ENCODE assay signal across 9 cellular contexts in genomic region chr1:31931241-31932225, GRCh38. TPM values are rescaled to one million over a fixed set of nuclear protein-coding genes. Genes with fewer than 3 reads are reported as not detected.
DNase-seq lines count a peak whose midpoint lies in the region; ATAC-seq, FAIRE-seq and TF ChIP-seq lines count a peak whose summit lies in the region.
"Had no signal": no experiment of that assay in that cellular context is flagged by ENCODE, and none has a peak within 500 bp of the region (broad histone marks: within the 10 kb centered on the region; RNA-seq: fewer than 3 reads in every experiment).

No MANE protein-coding gene starts in this region.

- H2AFZ ChIP-seq in HepG2 (ENCODE audit: low read length): no peak overlapping the region

- in situ Hi-C loops in HepG2 (cut with HindIII; ENCODE audit: extremely low pct_ligation_motif_present, low pct_unique_long_range_greater_than_20kb): no loop called here

- peak overlapping the region; percentile 79 for H3K27ac ChIP-seq in angular gyrus (ENCODE audit: low read depth, low read length)
- H3K27ac ChIP-seq in HepG2 (ENCODE audit: extremely low read length, insufficient read depth, low read length): no peak overlapping the region
- no peak overlapping the region for H3K27ac ChIP-seq in aorta (ENCODE audit: low read depth in 1 of 2, low read length in 2 of 2)

- ATAC-seq in HepG2: no peak
- ATAC-seq in GM21786 (IDR thresholded peaks at IDR 0.05; ENCODE audit: unreplicated experiment): no peak
- no peak for ATAC-seq in aorta (ENCODE audit: low FRiP score)

- H3K9ac ChIP-seq in HepG2 (ENCODE audit: insufficient read depth, low read depth, low read length): no peak overlapping the region

- H3K36me3 Mint-ChIP-seq in CD14-positive monocyte: peaks cover 28 to 38% of the 10 kb centered on the region in 2 donors

- POLR2A ChIA-PET in HepG2 (lab: Yijun Ruan, JAX): interaction anchor here (1.0 kb wide), 1 partner anchor 24 kb away, joined by 3 read pairs; no protein-coding TSS in a partner anchor

- intact Hi-C loops in CD14-positive monocyte (cut with micrococcal nuclease) (no loop called here), HepG2 (cut with micrococcal nuclease; ENCODE audit: unreplicated experiment) (no loop called here), aorta (cut with DNase I) (no loop called here)

- peaks cover 92% of the 10 kb centered on the region for H4K20me1 ChIP-seq in HepG2 (ENCODE audit: insufficient read depth, low read length)

- FAIRE-seq in HepG2 (lab: Jason Lieb, UNC): no peak

- TF ChIP-seq POLR2A in HepG2 (IDR thresholded peaks at IDR 0.05; ENCODE audit: insufficient read depth in 1 of 2, low read depth in 2 of 2, low read length in 2 of 2): no peak

- 0 out of 5 replicates have a peak, but pooled peaks cover 0 to 2% of the 10 kb centered on the region in 2 experiments for H3K36me3 ChIP-seq in HepG2 (replicated peaks in 1 of 2; ENCODE audit: control insufficient read depth in 1 of 2, insufficient read depth in 2 of 2, low read length in 2 of 2)
- H3K36me3 ChIP-seq in aorta (ENCODE audit: control insufficient read depth in 1 of 2, insufficient read depth in 2 of 2, low read length in 1 of 2): no peaks in the 10 kb centered on the region

- H3K27ac Mint-ChIP-seq in CD14-positive monocyte: peak overlapping the region; percentile 89 to 95 (median 93)

- no peaks in the 10 kb centered on the region for H3K27me3 Mint-ChIP-seq in CD14-positive monocyte (ENCODE audit: low read depth in 3 of 3)

- no peaks in the 10 kb centered on the region for H3K27me3 ChIP-seq in HepG2 (ENCODE audit: control insufficient read depth in 1 of 2, insufficient read depth in 2 of 2, low read length in 2 of 2)
- no peaks in the 10 kb centered on the region for H3K27me3 ChIP-seq in aorta (ENCODE audit: control insufficient read depth in 1 of 2, insufficient read depth in 2 of 2, low read length in 1 of 2)

- H3K4me3 ChIP-seq in HepG2 (replicated peaks in 1 of 3; ENCODE audit: insufficient read depth in 1 of 3, low read depth in 2 of 3, low read length in 3 of 3) (no peak overlapping the region), aorta (ENCODE audit: low read length in 2 of 2) (no peak overlapping the region)

- CTCF ChIA-PET in HepG2 (lab: Yijun Ruan, JAX; ENCODE audit: low intra/inter-chr PET ratio, low total read pairs): no interaction called here

- WGBS in HepG2 (ENCODE audit: low lambda C conversion rate): 37% methylated on average over 4 of the region's 4 CpGs
- WGBS in aorta, 2 donors: 32 to 36% methylated on average over 4 of the region's 4 CpGs

- peak overlapping the region; percentile 12 to 73 for H3K4me3 Mint-ChIP-seq in CD14-positive monocyte

- BruUV-seq in HepG2 (replicated peaks; lab: Mats Ljungman, UMichigan): no TSS peak

- H3K79me2 ChIP-seq in HepG2 (ENCODE audit: insufficient read depth, low read length): peaks cover 96% of the 10 kb centered on the region

- no peaks in the 10 kb centered on the region for H3K9me3 Mint-ChIP-seq in CD14-positive monocyte

- H3K4me1 ChIP-seq in HepG2 (ENCODE audit: insufficient read depth, low read length) (peaks cover 81% of the 10 kb centered on the region), aorta (ENCODE audit: control insufficient read depth in 1 of 2, insufficient read depth in 2 of 2, low read length in 2 of 2) (peaks cover 2 to 5% of the 10 kb centered on the region in 2 donors)

- peaks cover 95% of the 10 kb centered on the region for H3K4me1 Mint-ChIP-seq in CD14-positive monocyte

- TF ChIP-seq CTCF in CD14-positive monocyte (IDR thresholded peaks at IDR 0.05) (no peak), HepG2 (CRISPR knock-in tag; IDR thresholded peaks at IDR 0.05) (no peak)

- DNase-seq in CD14-positive monocyte (ENCODE audit: low spot score) (no peak), Kasumi-1 (lab: John Stamatoyannopoulos, UW) (peak; percentile 43 to 65), HepG2 (ENCODE audit: low spot score) (no peak), NCI-H187 (lab: John Stamatoyannopoulos, UW) (no peak), DMS 273 treated with DMSO at 0.1 percent for 48 hours (lab: John Stamatoyannopoulos, UW) (no peak), aorta (no peak)
- DNase-seq: left cardiac atrium had no signal

- no peaks in the 10 kb centered on the region for H3K9me3 ChIP-seq in HepG2 (ENCODE audit: low read length)
- no peaks in the 10 kb centered on the region for H3K9me3 ChIP-seq in aorta (ENCODE audit: control insufficient read depth, low read length)

- peak overlapping the region; percentile 18; the same call in 1 of the 2 replicates for H3K4me2 ChIP-seq in HepG2 (ENCODE audit: low read depth, low read length)

- TF ChIP-seq RAD21 in HepG2 (CRISPR knock-in tag; IDR thresholded peaks at IDR 0.05): no peak

- no peak for TF ChIP-seq EP300 in HepG2 (IDR thresholded peaks at IDR 0.05; ENCODE audit: low read depth in 2 of 2, low read length in 2 of 2)
- TF ChIP-seq EP300 in HepG2 (CRISPR knock-in tag; IDR thresholded peaks at IDR 0.05; ENCODE audit: borderline replicate concordance): no peak

TF ChIP-seq in HepG2, 621 proteins besides CTCF, POLR2A, EP300 and RAD21:
- TF ChIP-seq SOX5 (CRISPR knock-in tag; IDR thresholded peaks at IDR 0.05; ENCODE audit: borderline replicate concordance): peak; percentile 45; the same call in 1 of the 2 replicates
- no peak for TF ChIP-seq ZNF589 (CRISPR knock-in tag; conservative IDR thresholded peaks at IDR 0.05)
- no peak for TF ChIP-seq ZNF430 (CRISPR knock-in tag; IDR thresholded peaks at IDR 0.05)
- TF ChIP-seq RORA (CRISPR knock-in tag; IDR thresholded peaks at IDR 0.05): no peak
- TF ChIP-seq ZNF549 (CRISPR knock-in tag; IDR thresholded peaks at IDR 0.05): no peak
- no peak for TF ChIP-seq ZNF761 (CRISPR knock-in tag; conservative IDR thresholded peaks at IDR 0.05)
- no peak for TF ChIP-seq TSC22D2 (CRISPR knock-in tag; IDR thresholded peaks at IDR 0.05; ENCODE audit: borderline replicate concordance)
- no peak for TF ChIP-seq SOX13 (IDR thresholded peaks at IDR 0.05)
- TF ChIP-seq SOX13 (CRISPR knock-in tag; conservative IDR thresholded peaks at IDR 0.05 in 1 of 2, IDR thresholded peaks at IDR 0.05 in 1 of 2): peak in 1 of 2 experiments; percentile 50; a peak in 1 of 4 replicates
- TF ChIP-seq FOSL2 (CRISPR knock-in tag; IDR thresholded peaks at IDR 0.05): no peak; the same call in 1 of the 2 replicates
- no peak for TF ChIP-seq ZNF816 (CRISPR knock-in tag; IDR thresholded peaks at IDR 0.05; ENCODE audit: borderline replicate concordance)
- TF ChIP-seq KLF6 (CRISPR knock-in tag; IDR thresholded peaks at IDR 0.05): no peak
- TF ChIP-seq SAP130 (CRISPR knock-in tag; IDR thresholded peaks at IDR 0.05; ENCODE audit: low read depth): peak; percentile 38; the same call in 1 of the 2 replicates
- TF ChIP-seq ELK4 (CRISPR knock-in tag; IDR thresholded peaks at IDR 0.05; ENCODE audit: borderline replicate concordance): no peak
- no peak for TF ChIP-seq KLF16 (CRISPR knock-in tag; IDR thresholded peaks at IDR 0.05)

RNA-seq across cellular contexts. Expression of gene PTP4A2, which starts 6.6 kb away (rescaled TPM):
- 100 to 1,000 TPM; 294 to 501 TPM for polyA plus RNA-seq in CD14-positive monocyte
- 225 and 284 TPM in 2 replicates for total RNA-seq in HepG2 (2016; rRNA removed; fragmentation: Illumina TruSeq; extraction: Trizol)
- 369 and 408 TPM in 2 replicates for total RNA-seq in HepG2 (2016; cell fraction: cytosol; rRNA removed; fragmentation: Illumina TruSeq; extraction: Trizol; ENCODE audit: low read depth)
- 221 and 292 TPM in 2 replicates for total RNA-seq in HepG2 (2016; cell fraction: insoluble cytoplasmic fraction; rRNA removed; fragmentation: Illumina TruSeq; extraction: Trizol)
- total RNA-seq in HepG2 (2016; cell fraction: membrane; rRNA removed; fragmentation: Illumina TruSeq; extraction: Trizol): 422 and 446 TPM in 2 replicates
- 70.1 and 106 TPM in 2 replicates for total RNA-seq in HepG2 (2016; cell fraction: nucleus; rRNA removed; fragmentation: Illumina TruSeq; extraction: Trizol)
- 133 and 173 TPM in 2 replicates for polyA plus RNA-seq in HepG2 (2011; rRNA removed)
- polyA plus RNA-seq in HepG2 (2011; cell fraction: cytosol; rRNA removed): 32.3 and 61.4 TPM in 2 replicates
- 11.8 and 23.9 TPM in 2 replicates for polyA plus RNA-seq in HepG2 (2011; cell fraction: nucleus; rRNA removed)
- polyA plus RNA-seq in HepG2 (2012): 117 and 164 TPM in 2 replicates
- 182 and 192 TPM in 2 replicates for polyA plus RNA-seq in HepG2 (2016; cell fraction: cytosol; fragmentation: Illumina TruSeq; extraction: Trizol; ENCODE audit: low read depth)
- polyA plus RNA-seq in HepG2 (2016; cell fraction: insoluble cytoplasmic fraction; fragmentation: Illumina TruSeq; extraction: Trizol; ENCODE audit: low read depth): 288 and 291 TPM in 2 replicates
- 288 and 296 TPM in 2 replicates for polyA plus RNA-seq in HepG2 (2016; cell fraction: membrane; fragmentation: Illumina TruSeq; extraction: Trizol; ENCODE audit: low read depth)
- polyA plus RNA-seq in HepG2 (2016; cell fraction: nucleus; fragmentation: Illumina TruSeq; extraction: Trizol; ENCODE audit: insufficient read depth, low read depth): 121 and 131 TPM in 2 replicates
- 228 and 834 TPM in 2 replicates for polyA minus RNA-seq in HepG2 (2011; rRNA and poly(A)+ RNA removed; ENCODE audit: low replicate concordance)
- 120 and 150 TPM in 2 replicates for polyA minus RNA-seq in HepG2 (2011; cell fraction: cytosol; rRNA and poly(A)+ RNA removed)
- 43.0 and 80.8 TPM in 2 replicates for polyA minus RNA-seq in HepG2 (2011; cell fraction: nucleus; rRNA and poly(A)+ RNA removed)
- 100 to 1,000 TPM; 230 to 244 TPM for total RNA-seq in aorta
- 100 to 1,000 TPM in 1 of 2 donors, 10 to 100 TPM in 1; 72.0 to 147 TPM for polyA plus RNA-seq in aorta

Comparison
In these comparisons a context has a peak if more than half of its experiments do, and no peak if none do; other contexts are left out.
1. DNase-seq: peak in Kasumi-1 (2 of 2); none in CD14-positive monocyte (single experiment), HepG2 (single experiment), NCI-H187 (0 of 2), DMS 273 treated with DMSO at 0.1 percent for 48 hours (single experiment) and aorta (0 of 2).